ENCODE assay signal across 9 cellular contexts in the genomic region with DNA sequence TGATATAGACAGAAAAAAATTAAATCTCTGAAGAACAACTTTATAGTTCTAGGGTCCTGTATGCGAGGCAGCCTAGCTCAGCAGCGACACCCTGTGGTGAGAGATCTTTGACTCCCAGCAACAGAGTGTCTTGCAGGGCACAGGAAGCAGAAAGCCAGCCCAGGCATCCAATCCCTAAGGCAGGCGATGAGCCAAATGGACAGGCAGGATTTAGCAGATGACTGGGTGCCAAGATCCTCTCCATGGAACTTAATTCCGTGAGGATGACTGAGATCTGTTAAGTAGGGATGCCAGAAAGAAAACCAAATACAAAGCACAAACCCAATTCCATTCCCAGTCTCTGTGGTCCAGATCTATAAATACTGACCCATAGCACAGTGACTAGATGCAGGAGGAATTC. TPM values are rescaled to one million over a fixed set of nuclear protein-coding genes. Genes with fewer than 3 reads are reported as not detected.
DNase-seq lines count a peak whose midpoint lies in the region; ATAC-seq and TF ChIP-seq lines count a peak whose summit lies in the region.
"Had no signal": no experiment of that assay in that cellular context is flagged by ENCODE, and none has a peak within 500 bp of the region (broad histone marks: within the 10 kb centered on the region; RNA-seq: fewer than 3 reads in every experiment).

No MANE protein-coding gene starts in this region.

- H3K9me3 ChIP-seq in esophagus muscularis mucosa: no peaks in the 10 kb centered on the region

- H3K4me1 Mint-ChIP-seq in Calu3 (ENCODE audit: low read depth, unreplicated experiment): no peaks in the 10 kb centered on the region
- H3K4me1 Mint-ChIP-seq in natural killer cell: no peaks in the 10 kb centered on the region
- H3K4me1 Mint-ChIP-seq in stimulated activated effector memory CD8-positive, alpha-beta T cell treated with anti-CD3 and anti-CD28 coated beads, Interleukin-12 subunit alpha, Interleukin-12 subunit beta, amount 100 ng/mL, for 72 hours: peaks cover 5% of the 10 kb centered on the region

- ATAC-seq in natural killer cell: peak; percentile 62 to 75 (median 66)
- ATAC-seq in stimulated activated effector memory CD8-positive, alpha-beta T cell treated with anti-CD3 and anti-CD28 coated beads, Interleukin-12 subunit alpha, Interleukin-12 subunit beta, amount 100 ng/mL, for 72 hours: peak; percentile 72
- ATAC-seq in GM19397 (IDR thresholded peaks at IDR 0.05; ENCODE audit: unreplicated experiment): no peak

- TF ChIP-seq CTCF in Calu3 (IDR thresholded peaks at IDR 0.05; ENCODE audit: unreplicated experiment): peak; percentile 74
- TF ChIP-seq CTCF in esophagus muscularis mucosa (IDR thresholded peaks at IDR 0.05): peak; percentile 78 to 86 (median 86)
- peak; percentile 88 for TF ChIP-seq CTCF in natural killer cell (IDR thresholded peaks at IDR 0.05)

- no TSS peak for BruUV-seq in Calu3 (replicated peaks; lab: Mats Ljungman, UMichigan)

- H3K36me3 Mint-ChIP-seq in Calu3 (ENCODE audit: insufficient read depth, unreplicated experiment) (peaks cover 4% of the 10 kb centered on the region), natural killer cell (peaks cover 7% of the 10 kb centered on the region)
- H3K36me3 Mint-ChIP-seq in stimulated activated effector memory CD8-positive, alpha-beta T cell treated with anti-CD3 and anti-CD28 coated beads, Interleukin-12 subunit alpha, Interleukin-12 subunit beta, amount 100 ng/mL, for 72 hours: peaks cover 6% of the 10 kb centered on the region

- H3K9me3 Mint-ChIP-seq in Calu3 (ENCODE audit: low read depth, unreplicated experiment) (no peaks in the 10 kb centered on the region), natural killer cell (no peaks in the 10 kb centered on the region)
- H3K9me3 Mint-ChIP-seq in stimulated activated effector memory CD8-positive, alpha-beta T cell treated with anti-CD3 and anti-CD28 coated beads, Interleukin-12 subunit alpha, Interleukin-12 subunit beta, amount 100 ng/mL, for 72 hours: no peaks in the 10 kb centered on the region
- H3K9me3 Mint-ChIP-seq: T-helper 1 cell treated with Interleukin-12 subunit alpha and Interleukin-12 subunit beta and Interleukin-4 antibody, amounts not matched to agents 30 μg/mL and 1 μg/mL, for 36 hours had no signal

- no peaks in the 10 kb centered on the region for H3K27me3 ChIP-seq in esophagus muscularis mucosa

- H3K27me3 Mint-ChIP-seq in Calu3 (ENCODE audit: unreplicated experiment) (no peaks in the 10 kb centered on the region), natural killer cell (ENCODE audit: low read depth in 2 of 2) (no peaks in the 10 kb centered on the region)

- peaks cover 0 to 10% (median 6%) of the 10 kb centered on the region in 4 donors for H3K4me1 ChIP-seq in esophagus muscularis mucosa

- WGBS in esophagus muscularis mucosa: 13% methylated on average over 4 of the region's 4 CpGs

- intact Hi-C loops in Calu3 (cut with micrococcal nuclease; ENCODE audit: unreplicated experiment): loop anchor here (5.0 to 10.0 kb wide), 3 partner anchors 170 to 425 kb away; no protein-coding TSS in a partner anchor
- intact Hi-C loops in esophagus muscularis mucosa (cut with DNase I): loop anchor here (2.0 to 5.0 kb wide), 4 partner anchors 180 to 423 kb away; no protein-coding TSS in a partner anchor
- intact Hi-C loops in natural killer cell (cut with micrococcal nuclease): loop anchor here (1.0 to 5.0 kb wide), 3 partner anchors 297 to 505 kb away; no protein-coding TSS in a partner anchor

- TF ChIP-seq EP300 in esophagus muscularis mucosa (IDR thresholded peaks at IDR 0.05): no peak

- H3K4me3 ChIP-seq in esophagus muscularis mucosa: no peak overlapping the region

- CTCF ChIA-PET in Calu3 (lab: Charles Lee): interaction anchor here (1.0 kb wide), 1 partner anchor 10 kb away, joined by 5 read pairs; no protein-coding TSS in a partner anchor

- peak; percentile 78 for DNase-seq in Calu3
- DNase-seq in HuH-7.5 (ENCODE audit: low spot score): peak; percentile 50
- DNase-seq in OCI-M2 (lab: John Stamatoyannopoulos, UW; ENCODE audit: unreplicated experiment): peak; percentile 70
- DNase-seq in activated T-cell treated with anti-CD3 and anti-CD28 coated beads for 4 hours: peak; percentile 57
- no peak for DNase-seq in esophagus muscularis mucosa (ENCODE audit: extremely low spot score)
- peak; percentile 60 for DNase-seq in natural killer cell
- peak; percentile 65 to 87 for DNase-seq in stimulated activated effector memory CD8-positive, alpha-beta T cell treated with anti-CD3 and anti-CD28 coated beads, Interleukin-12 subunit alpha, Interleukin-12 subunit beta, amount 100 ng/mL, for 72 hours (ENCODE audit: low spot score in 2 of 2)

- H3K4me3 Mint-ChIP-seq in Calu3 (ENCODE audit: low read depth, unreplicated experiment) (no peak overlapping the region), natural killer cell (no peak overlapping the region)
- H3K4me3 Mint-ChIP-seq in stimulated activated effector memory CD8-positive, alpha-beta T cell treated with anti-CD3 and anti-CD28 coated beads, Interleukin-12 subunit alpha, Interleukin-12 subunit beta, amount 100 ng/mL, for 72 hours: no peak overlapping the region
- H3K4me3 Mint-ChIP-seq: T-helper 1 cell treated with Interleukin-12 subunit alpha and Interleukin-12 subunit beta and Interleukin-4 antibody, amounts not matched to agents 30 μg/mL and 1 μg/mL, for 36 hours had no signal

- no peak overlapping the region for H3K27ac Mint-ChIP-seq in Calu3 (ENCODE audit: unreplicated experiment)
- no peak overlapping the region for H3K27ac Mint-ChIP-seq in natural killer cell
- H3K27ac Mint-ChIP-seq in stimulated activated effector memory CD8-positive, alpha-beta T cell treated with anti-CD3 and anti-CD28 coated beads, Interleukin-12 subunit alpha, Interleukin-12 subunit beta, amount 100 ng/mL, for 72 hours: no peak overlapping the region
- H3K27ac Mint-ChIP-seq: T-helper 1 cell treated with Interleukin-12 subunit alpha and Interleukin-12 subunit beta and Interleukin-4 antibody, amounts not matched to agents 30 μg/mL and 1 μg/mL, for 36 hours had no signal

- peaks cover 0 to 23% (median 8%) of the 10 kb centered on the region in 4 donors for H3K36me3 ChIP-seq in esophagus muscularis mucosa

- no peak overlapping the region for H3K27ac ChIP-seq in esophagus muscularis mucosa (replicated peaks in 1 of 4)

- no peak for TF ChIP-seq POLR2A in esophagus muscularis mucosa (IDR thresholded peaks at IDR 0.05; ENCODE audit: low read depth)

RNA-seq across cellular contexts. Expression of a gene that starts 38.8 kb away (rescaled TPM):
- total RNA-seq in Calu3 (2022): 18.4 and 19.0 TPM in 2 replicates
- total RNA-seq in esophagus muscularis mucosa: 10 to 100 TPM; 15.9 to 25.3 (median 22.0) TPM
- 10 to 100 TPM; 28.4 to 36.0 (median 33.0) TPM for total RNA-seq in natural killer cell
